9 cellular contexts compared by ENCODE assay signal in the genomic region with DNA sequence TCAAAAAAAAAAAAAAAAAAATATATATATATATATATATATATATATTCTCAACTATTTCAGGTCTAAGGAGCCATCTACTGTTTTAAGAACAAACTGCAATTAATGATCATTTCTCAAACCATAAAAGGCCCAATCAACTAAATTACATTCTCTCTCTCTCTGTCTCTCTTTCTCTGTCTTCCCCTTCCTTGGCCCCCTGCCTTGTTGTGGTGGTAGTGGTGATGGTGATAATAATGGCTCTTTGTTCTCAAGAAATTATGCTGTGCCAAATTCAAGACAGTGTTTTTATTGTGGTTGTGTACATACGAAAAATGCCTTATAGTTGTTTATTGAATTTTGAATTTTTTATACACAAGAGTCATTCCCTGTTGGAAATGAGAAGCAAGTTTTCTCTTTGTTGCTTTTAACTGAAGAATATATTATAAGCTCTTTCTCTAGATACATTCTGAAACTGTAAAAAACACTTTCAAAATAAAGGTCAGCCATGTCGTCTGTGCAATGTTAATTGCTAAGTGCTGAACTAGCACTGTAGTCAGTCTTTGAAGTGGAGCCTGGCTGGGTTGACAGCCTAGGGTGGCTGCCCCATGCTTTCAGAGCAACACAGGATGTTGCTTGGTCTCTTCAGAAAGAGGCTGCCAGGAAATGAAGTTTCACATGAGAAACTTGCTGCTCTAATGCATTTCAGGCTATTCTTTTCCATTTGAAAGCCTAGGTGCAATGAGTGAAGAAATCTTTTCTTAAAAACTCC.
A peak's percentile ranks its signal among the peaks of the same experiment; 100 is the strongest.
DNase-seq lines count a peak whose midpoint lies in the region; ATAC-seq and TF ChIP-seq lines count a peak whose summit lies in the region.
"Had no signal": no experiment of that assay in that cellular context is flagged by ENCODE, and none has a peak within 500 bp of the region (broad histone marks: within the 10 kb centered on the region; RNA-seq: fewer than 3 reads in every experiment).

No MANE protein-coding gene starts in this region.

- H3K27ac ChIP-seq in cingulate gyrus (ENCODE audit: low read depth, low read length) (peak overlapping the region; percentile 92), tibial artery (no peak overlapping the region)

- TF ChIP-seq CTCF in tibial artery (IDR thresholded peaks at IDR 0.05), result no peak

- DNase-seq in T-helper 2 cell (peak in 3 of 5 experiments; percentile 18 to 91 (median 52)), MV-4-11 (lab: John Stamatoyannopoulos, UW) (no peak), tibial artery (no peak), NCI-H1930 (lab: John Stamatoyannopoulos, UW) (no peak)
- peak in 2 of 3 experiments; percentile 2 to 21 for DNase-seq in stimulated activated CD4-positive, alpha-beta T cell treated with anti-CD3 and anti-CD28 coated beads, TNF-alpha, amount 100 ng/mL, for 4 hours (ENCODE audit: low read depth in 3 of 3)
- DNase-seq: IMR-90 had no signal

- no peaks in the 10 kb centered on the region for H3K4me1 ChIP-seq in tibial artery

- ATAC-seq in GM18858 (IDR thresholded peaks at IDR 0.05; ENCODE audit: unreplicated experiment) (peak; percentile 97), HG02798 (IDR thresholded peaks at IDR 0.05; ENCODE audit: poor library complexity, unreplicated experiment) (peak; percentile 84)

- no peaks in the 10 kb centered on the region for H3K36me3 ChIP-seq in tibial artery

- intact Hi-C loops in tibial artery (cut with DNase I; ENCODE audit: low total_unique reads), result no loop called here

- H3K9me3 ChIP-seq in tibial artery, result peaks cover 0 to 14% (median 6%) of the 10 kb centered on the region in 3 donors

- H3K4me3 ChIP-seq in tibial artery, result no peak overlapping the region

- H3K27me3 ChIP-seq in tibial artery, result no peaks in the 10 kb centered on the region

Comparison
In these comparisons a context has a peak if more than half of its experiments do, and no peak if none do; other contexts are left out.
1. DNase-seq: peak in T-helper 2 cell (3 of 5) and stimulated activated CD4-positive, alpha-beta T cell treated with anti-CD3 and anti-CD28 coated beads, TNF-alpha, amount 100 ng/mL, for 4 hours (2 of 3); none in MV-4-11 (single experiment), tibial artery (0 of 2) and NCI-H1930 (0 of 2).